Comparison of ENCODE assay signal across 12 cellular contexts in the genomic region with DNA sequence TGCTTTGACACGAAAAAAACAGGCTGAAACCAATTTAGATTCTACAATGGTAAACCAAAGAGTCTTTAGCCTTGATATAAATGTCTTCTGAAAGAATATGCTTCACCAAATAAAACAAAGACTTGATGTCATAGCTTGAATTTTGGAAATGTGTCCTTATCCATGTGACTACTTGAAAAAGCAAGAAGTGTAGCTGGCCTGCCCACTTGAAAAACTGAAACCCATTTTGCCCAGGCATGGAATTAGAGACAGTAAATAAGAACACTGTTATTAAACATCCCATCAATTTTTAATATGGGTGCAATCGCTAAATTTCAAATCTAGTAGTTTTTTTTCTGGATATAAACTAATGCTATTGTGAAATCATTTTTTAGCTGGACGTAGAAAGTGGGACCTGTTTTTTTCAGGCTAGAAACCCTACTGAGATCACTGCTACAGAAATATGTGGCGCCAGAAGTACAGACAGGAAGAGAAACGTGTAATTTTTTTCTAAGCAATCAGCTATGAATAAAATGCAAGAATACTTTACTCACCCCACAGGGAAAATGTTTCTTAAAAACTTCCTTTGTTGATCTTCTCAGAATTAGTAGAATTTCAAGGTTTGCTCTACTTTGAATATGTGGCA. TPM values are rescaled to one million over a fixed set of nuclear protein-coding genes. Genes with fewer than 3 reads are reported as not detected.
DNase-seq lines count a peak whose midpoint lies in the region; ATAC-seq and TF ChIP-seq lines count a peak whose summit lies in the region.
"Had no signal": no experiment of that assay in that cellular context is flagged by ENCODE, and none has a peak within 500 bp of the region (broad histone marks: within the 10 kb centered on the region; RNA-seq: fewer than 3 reads in every experiment).

No MANE protein-coding gene starts in this region.

- H3K4me3 ChIP-seq in cardiac muscle cell (no peak overlapping the region), upper lobe of right lung (no peak overlapping the region), prostate gland (no peak overlapping the region)
- H3K4me3 ChIP-seq: neural progenitor cell had no signal

- H3K4me1 Mint-ChIP-seq in activated T-helper 2 cell treated with anti-CD3 and anti-CD28 coated beads, Interferon-gamma antibody, Interleukin-2, Interleukin-4, amounts not matched to agents 10 μg/mL and 5 μg/mL and 100 μg/mL, durations not matched to agents 14 hours and 24 hours and 36 hours (ENCODE audit: low read depth), result peaks cover 80% of the 10 kb centered on the region

- H3K9me3 ChIP-seq in cardiac muscle cell (ENCODE audit: low read depth) (no peaks in the 10 kb centered on the region), upper lobe of right lung (no peaks in the 10 kb centered on the region), prostate gland (no peaks in the 10 kb centered on the region)

- H3K27ac ChIP-seq in cardiac muscle cell, result peak overlapping the region; percentile 5
- H3K27ac ChIP-seq in upper lobe of right lung, result peak overlapping the region; percentile 34
- H3K27ac ChIP-seq in prostate gland, result no peak overlapping the region
- H3K27ac ChIP-seq: HL-60, neural progenitor cell had no signal

- 60% methylated on average over 5 of the region's 5 CpGs for WGBS in prostate gland

- intact Hi-C loops in cardiac septum (cut with DNase I) (loop anchor here (5.0 kb wide), 1 partner anchor 35 kb away; no protein-coding TSS in a partner anchor), upper lobe of right lung (cut with DNase I) (no loop called here), prostate gland (cut with DNase I) (no loop called here)
- intact Hi-C loops in activated T-helper 2 cell treated with anti-CD3 and anti-CD28 coated beads, Interferon-gamma antibody, Interleukin-2, Interleukin-4, amounts not matched to agents 10 μg/mL and 5 μg/mL and 100 μg/mL, durations not matched to agents 14 hours and 24 hours and 36 hours (cut with micrococcal nuclease), result loop anchor here (1.0 to 5.0 kb wide), 2 partner anchors 9 to 85 kb away; no protein-coding TSS in a partner anchor

- H3K36me3 ChIP-seq in cardiac muscle cell (no peaks in the 10 kb centered on the region), upper lobe of right lung (no peaks in the 10 kb centered on the region), prostate gland (no peaks in the 10 kb centered on the region)
- H3K36me3 ChIP-seq: neural progenitor cell had no signal

- peak overlapping the region; percentile 86 for H3K27ac Mint-ChIP-seq in activated T-helper 2 cell treated with anti-CD3 and anti-CD28 coated beads, Interferon-gamma antibody, Interleukin-2, Interleukin-4, amounts not matched to agents 10 μg/mL and 5 μg/mL and 100 μg/mL, durations not matched to agents 14 hours and 24 hours and 36 hours
- H3K27ac Mint-ChIP-seq: neural progenitor cell had no signal

- peaks cover 43% of the 10 kb centered on the region for H3K36me3 Mint-ChIP-seq in activated T-helper 2 cell treated with anti-CD3 and anti-CD28 coated beads, Interferon-gamma antibody, Interleukin-2, Interleukin-4, amounts not matched to agents 10 μg/mL and 5 μg/mL and 100 μg/mL, durations not matched to agents 14 hours and 24 hours and 36 hours (ENCODE audit: low read depth)

- H3K9me3 Mint-ChIP-seq in activated T-helper 2 cell treated with anti-CD3 and anti-CD28 coated beads, Interferon-gamma antibody, Interleukin-2, Interleukin-4, amounts not matched to agents 10 μg/mL and 5 μg/mL and 100 μg/mL, durations not matched to agents 14 hours and 24 hours and 36 hours, result no peaks in the 10 kb centered on the region

- TF ChIP-seq CTCF in cardiac muscle cell (IDR thresholded peaks at IDR 0.05; ENCODE audit: low read depth, low read length) (no peak), upper lobe of right lung (IDR thresholded peaks at IDR 0.05) (no peak), prostate gland (IDR thresholded peaks at IDR 0.05) (no peak)

- H3K27me3 Mint-ChIP-seq in activated T-helper 2 cell treated with anti-CD3 and anti-CD28 coated beads, Interferon-gamma antibody, Interleukin-2, Interleukin-4, amounts not matched to agents 10 μg/mL and 5 μg/mL and 100 μg/mL, durations not matched to agents 14 hours and 24 hours and 36 hours (ENCODE audit: low read depth), result no peaks in the 10 kb centered on the region

- ATAC-seq in upper lobe of right lung (no peak), HG02885 (IDR thresholded peaks at IDR 0.05; ENCODE audit: poor library complexity, unreplicated experiment) (no peak)
- ATAC-seq: PC-3 had no signal

- TF ChIP-seq POLR2A in prostate gland (IDR thresholded peaks at IDR 0.05), result no peak

- peak overlapping the region; percentile 56 for H3K4me3 Mint-ChIP-seq in activated T-helper 2 cell treated with anti-CD3 and anti-CD28 coated beads, Interferon-gamma antibody, Interleukin-2, Interleukin-4, amounts not matched to agents 10 μg/mL and 5 μg/mL and 100 μg/mL, durations not matched to agents 14 hours and 24 hours and 36 hours (ENCODE audit: low read depth)
- H3K4me3 Mint-ChIP-seq: neural progenitor cell had no signal

- H3K4me1 ChIP-seq in cardiac muscle cell (ENCODE audit: low read depth) (peaks cover 14% of the 10 kb centered on the region), upper lobe of right lung (peaks cover 50% of the 10 kb centered on the region), prostate gland (replicated peaks) (peaks cover 6% of the 10 kb centered on the region)

- H3K27me3 ChIP-seq in cardiac muscle cell (no peaks in the 10 kb centered on the region), upper lobe of right lung (no peaks in the 10 kb centered on the region), prostate gland (replicated peaks; ENCODE audit: insufficient read depth) (no peaks in the 10 kb centered on the region)
- H3K27me3 ChIP-seq: neural progenitor cell had no signal

- DNase-seq in cardiac muscle cell (ENCODE audit: low read depth in 1 of 2, low spot score in 1 of 2) (peak in 1 of 2 donors; percentile 64), cardiac septum (ENCODE audit: low spot score) (no peak), iris pigment epithelial cell (ENCODE audit: low read depth) (peak; percentile 86), upper lobe of right lung (no peak), prostate gland (ENCODE audit: low spot score) (no peak), cerebellar nuclear complex (lab: John Stamatoyannopoulos, UW) (no peak)
- no peak for DNase-seq in activated T-helper 2 cell treated with anti-CD3 and anti-CD28 coated beads, Interferon-gamma antibody, Interleukin-2, Interleukin-4, amounts not matched to agents 10 μg/mL and 5 μg/mL and 100 μg/mL, durations not matched to agents 14 hours and 24 hours and 36 hours (ENCODE audit: low spot score)
- DNase-seq: NCI-H2227 treated with DMSO at 0.1 percent for 48 hours, PC-3 had no signal

RNA-seq across cellular contexts. Expression of a gene that starts 56.7 kb away (rescaled TPM):
- 12.9 and 23.9 TPM in 2 replicates for total RNA-seq in cardiac muscle cell
- polyA plus RNA-seq in cardiac muscle cell, result 12.1 and 15.1 TPM in 2 replicates
- total RNA-seq in cardiac septum, result 20.0 TPM
- total RNA-seq in activated T-helper 2 cell treated with anti-CD3 and anti-CD28 coated beads, Interferon-gamma antibody, Interleukin-2, Interleukin-4, amounts not matched to agents 10 μg/mL and 5 μg/mL and 100 μg/mL, durations not matched to agents 14 hours and 24 hours and 36 hours, result 104 and 105 TPM in 2 replicates
- total RNA-seq in upper lobe of right lung, result 61.2 TPM
- 10 to 100 TPM; 13.2 to 17.4 TPM for total RNA-seq in prostate gland

Comparison
In these comparisons a context has a peak if more than half of its experiments do, and no peak if none do; other contexts are left out.
1. H3K27ac ChIP-seq: peak in cardiac muscle cell (single experiment) and upper lobe of right lung (single experiment); none in prostate gland (0 of 2).
2. intact Hi-C loops: an anchor here in cardiac septum (5.0 kb wide) and activated T-helper 2 cell treated with anti-CD3 and anti-CD28 coated beads, Interferon-gamma antibody, Interleukin-2, Interleukin-4, amounts not matched to agents 10 μg/mL and 5 μg/mL and 100 μg/mL, durations not matched to agents 14 hours and 24 hours and 36 hours (1.0 to 5.0 kb wide); none called in upper lobe of right lung and prostate gland.